Comparison of ENCODE assay signal across 8 cellular contexts in genomic region chr4:40289366-40290188, GRCh38. TPM values are rescaled to one million over a fixed set of nuclear protein-coding genes. Genes with fewer than 3 reads are reported as not detected.
DNase-seq lines count a peak whose midpoint lies in the region; ATAC-seq and TF ChIP-seq lines count a peak whose summit lies in the region.

No MANE protein-coding gene starts in this region.

- H3K9me3 ChIP-seq in smooth muscle cell (replicated peaks; ENCODE audit: low read depth): no peaks in the 10 kb centered on the region

- H3K4me2 ChIP-seq in smooth muscle cell: no peak overlapping the region

- H3K27me3 ChIP-seq in smooth muscle cell (ENCODE audit: low read depth): no peaks in the 10 kb centered on the region

- no peaks in the 10 kb centered on the region for H3K36me3 ChIP-seq in smooth muscle cell (ENCODE audit: low read depth)

- H3K9me3 Mint-ChIP-seq in activated T-helper 17 cell treated with anti-CD3 and anti-CD28 coated beads, Interleukin-2, amount 50 U/mL, for 72 hours: peaks cover 5% of the 10 kb centered on the region

- peak overlapping the region; percentile 20 for H3K9ac ChIP-seq in smooth muscle cell (ENCODE audit: low read depth)

- no peaks in the 10 kb centered on the region for H3K79me2 ChIP-seq in smooth muscle cell (ENCODE audit: low read depth)

- no peak overlapping the region for H3K4me3 ChIP-seq in smooth muscle cell

- H3F3A ChIP-seq in smooth muscle cell (ENCODE audit: low read depth): peaks cover 6% of the 10 kb centered on the region

- H3K4me1 Mint-ChIP-seq in activated T-helper 17 cell treated with anti-CD3 and anti-CD28 coated beads, Interleukin-2, amount 50 U/mL, for 72 hours: peaks cover 36% of the 10 kb centered on the region

- no peak for DNase-seq in activated CD4-positive, CD25-positive, alpha-beta regulatory T cell (lab: John Stamatoyannopoulos, UW)
- DNase-seq in M059J (ENCODE audit: low read depth) (peak; percentile 67), smooth muscle cell (lab: John Stamatoyannopoulos, UW; ENCODE audit: unreplicated experiment) (no peak), cerebellum (ENCODE audit: low spot score) (no peak), caudate nucleus (lab: John Stamatoyannopoulos, UW) (no peak), NCI-H345 (lab: John Stamatoyannopoulos, UW) (no peak)

- peak overlapping the region; percentile 67 for H3K27ac ChIP-seq in smooth muscle cell (ENCODE audit: low read depth)
- H3K27ac ChIP-seq in caudate nucleus (ENCODE audit: low read depth, low read length): no peak overlapping the region

- H3K4me1 ChIP-seq in smooth muscle cell (ENCODE audit: low read depth): no peaks in the 10 kb centered on the region

- H3K27ac Mint-ChIP-seq in activated T-helper 17 cell treated with anti-CD3 and anti-CD28 coated beads, Interleukin-2, amount 50 U/mL, for 72 hours: peak overlapping the region; percentile 85

- no peaks in the 10 kb centered on the region for H3K36me3 Mint-ChIP-seq in activated T-helper 17 cell treated with anti-CD3 and anti-CD28 coated beads, Interleukin-2, amount 50 U/mL, for 72 hours (ENCODE audit: low read depth)

- TF ChIP-seq CTCF in smooth muscle cell (IDR thresholded peaks at IDR 0.05; ENCODE audit: borderline replicate concordance, insufficient read depth, poor library complexity, severe bottlenecking): no peak

- H3K4me3 Mint-ChIP-seq in activated T-helper 17 cell treated with anti-CD3 and anti-CD28 coated beads, Interleukin-2, amount 50 U/mL, for 72 hours: peak overlapping the region; percentile 70

- WGBS in smooth muscle cell (ENCODE audit: low lambda C conversion rate): 73% methylated on average over 7 of the region's 7 CpGs

- no peaks in the 10 kb centered on the region for H3K27me3 Mint-ChIP-seq in activated T-helper 17 cell treated with anti-CD3 and anti-CD28 coated beads, Interleukin-2, amount 50 U/mL, for 72 hours

- no peak overlapping the region for H2AFZ ChIP-seq in smooth muscle cell (ENCODE audit: low read depth)

- H4K20me1 ChIP-seq in smooth muscle cell (ENCODE audit: low read depth): no peaks in the 10 kb centered on the region

- ATAC-seq in activated CD4-positive, CD25-positive, alpha-beta regulatory T cell treated with anti-CD3 and anti-CD28 coated beads, Interleukin-2, amount 50 U/mL, for 24 hours: peak; percentile 75 to 80
- peak; percentile 87 for ATAC-seq in activated T-helper 17 cell treated with anti-CD3 and anti-CD28 coated beads, Interleukin-2, amount 50 U/mL, for 72 hours (replicated peaks)

RNA-seq across cellular contexts. Expression of gene CHRNA9, which starts 45.6 kb away (rescaled TPM):
- 1.5 and 3.1 TPM in 2 replicates for total RNA-seq in M059J (2014; rRNA removed; shearing (Covaris generic))
- total RNA-seq in activated T-helper 17 cell treated with anti-CD3 and anti-CD28 coated beads, Interleukin-2, amount 50 U/mL, for 72 hours: not detected
- total RNA-seq in smooth muscle cell: 7.3 and 15.8 TPM in 2 replicates
- polyA plus RNA-seq in smooth muscle cell: 2.4 and 5.3 TPM in 2 replicates
- not detected for total RNA-seq in cerebellum
